In the genomic region with DNA sequence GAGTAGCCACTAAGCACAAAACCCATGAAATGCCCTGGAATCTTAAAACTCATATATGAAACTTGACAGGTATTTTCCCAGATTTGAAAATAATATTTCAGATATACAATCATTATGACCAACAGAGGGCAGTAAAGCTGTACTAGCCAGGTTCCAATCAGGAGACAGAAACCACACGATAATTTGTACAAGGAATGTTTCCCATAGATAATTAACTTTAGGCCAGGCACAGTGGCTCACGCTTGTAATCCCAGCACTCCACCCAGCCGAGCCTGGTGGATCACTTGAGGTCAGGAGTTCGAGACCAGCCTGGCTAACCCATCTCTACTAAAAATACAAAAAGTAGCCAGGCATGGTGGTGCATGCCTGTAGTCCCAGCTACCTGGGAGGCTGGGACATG, we compare ENCODE assay signal across 11 cellular contexts. TPM values are rescaled to one million over a fixed set of nuclear protein-coding genes. Genes with fewer than 3 reads are reported as not detected.
DNase-seq lines count a peak whose midpoint lies in the region; TF ChIP-seq lines count a peak whose summit lies in the region.
"Had no signal": no experiment of that assay in that cellular context is flagged by ENCODE, and none has a peak within 500 bp of the region (broad histone marks: within the 10 kb centered on the region; RNA-seq: fewer than 3 reads in every experiment).

No MANE protein-coding gene starts in this region.

- TF ChIP-seq CTCF in NB4 (IDR thresholded peaks at IDR 0.05; ENCODE audit: low read depth, low read length), result peak; percentile 38
- TF ChIP-seq CTCF in cardiac fibroblast (IDR thresholded peaks at IDR 0.05; ENCODE audit: low read depth, low read length), result peak; percentile 50
- peak; percentile 50 for TF ChIP-seq CTCF in osteoblast (IDR thresholded peaks at IDR 0.05; ENCODE audit: extremely low read depth, low read depth, low read length)

- peaks cover 4% of the 10 kb centered on the region for H3K9me3 Mint-ChIP-seq in T-helper 2 cell treated with Interferon-gamma antibody and Interleukin-4, amounts not matched to agents 5 μg/mL and 100 μg/mL, for 36 hours
- H3K9me3 Mint-ChIP-seq: dendritic cell treated with granulocyte-macrophage colony-stimulating factor and Interleukin-4, amounts not matched to agents 40 ng/mL and 50 ng/mL, for 4 days had no signal

- H3K4me1 Mint-ChIP-seq in T-helper 2 cell treated with Interferon-gamma antibody and Interleukin-4, amounts not matched to agents 5 μg/mL and 100 μg/mL, for 36 hours (ENCODE audit: low read depth), result peaks cover 8% of the 10 kb centered on the region

- H3K4me3 Mint-ChIP-seq in T-helper 2 cell treated with Interferon-gamma antibody and Interleukin-4, amounts not matched to agents 5 μg/mL and 100 μg/mL, for 36 hours, result no peak overlapping the region
- H3K4me3 Mint-ChIP-seq: dendritic cell treated with granulocyte-macrophage colony-stimulating factor and Interleukin-4, amounts not matched to agents 40 ng/mL and 50 ng/mL, for 4 days had no signal

- peaks cover 5% of the 10 kb centered on the region for H3K27me3 Mint-ChIP-seq in T-helper 2 cell treated with Interferon-gamma antibody and Interleukin-4, amounts not matched to agents 5 μg/mL and 100 μg/mL, for 36 hours (ENCODE audit: low read depth)

- H4K20me1 ChIP-seq in osteoblast (ENCODE audit: insufficient read depth, low read length), result no peaks in the 10 kb centered on the region

- no peaks in the 10 kb centered on the region for H3K9me3 ChIP-seq in osteoblast (ENCODE audit: low read depth, low read length)

- H3K4me3 ChIP-seq in NB4 (ENCODE audit: low read depth, low read length), result no peak overlapping the region
- H3K4me3 ChIP-seq in cardiac fibroblast (replicated peaks in 1 of 2; ENCODE audit: low read depth in 2 of 2, low read length in 2 of 2), result no peak overlapping the region
- no peak overlapping the region for H3K4me3 ChIP-seq in osteoblast (ENCODE audit: insufficient read depth, low read length)
- H3K4me3 ChIP-seq: SK-N-MC, skin epidermis had no signal

- H3K4me2 ChIP-seq in osteoblast (ENCODE audit: insufficient read depth, low read length), result no peak overlapping the region

- no peak overlapping the region for H3K27ac Mint-ChIP-seq in T-helper 2 cell treated with Interferon-gamma antibody and Interleukin-4, amounts not matched to agents 5 μg/mL and 100 μg/mL, for 36 hours
- H3K27ac Mint-ChIP-seq: dendritic cell treated with granulocyte-macrophage colony-stimulating factor and Interleukin-4, amounts not matched to agents 40 ng/mL and 50 ng/mL, for 4 days had no signal

- peak; percentile 12 for DNase-seq in NCI-H146 (lab: John Stamatoyannopoulos, UW)
- no peak for DNase-seq in NCI-H146 treated with DMSO at 0.1 percent for 48 hours (lab: John Stamatoyannopoulos, UW; ENCODE audit: unreplicated experiment)
- DNase-seq in NB4 (ENCODE audit: low read depth), result peak; percentile 52
- peak; percentile 35 to 38 for DNase-seq in cardiac fibroblast (ENCODE audit: low read depth in 2 of 2)
- DNase-seq in osteoblast (ENCODE audit: insufficient read length, low spot score, missing footprints), result no peak
- no peak for DNase-seq in T-helper 2 cell treated with Interferon-gamma antibody and Interleukin-4, amounts not matched to agents 5 μg/mL and 100 μg/mL, for 36 hours (ENCODE audit: low spot score)
- no peak for DNase-seq in epidermal melanocyte (ENCODE audit: insufficient read length, low spot score)
- no peak for DNase-seq in HPDE6-E6E7 (ENCODE audit: extremely low spot score)

- H3K27me3 ChIP-seq in osteoblast (ENCODE audit: insufficient read depth, low read length), result peaks cover 5% of the 10 kb centered on the region

- no peak for TF ChIP-seq POLR2A in NB4 (IDR thresholded peaks at IDR 0.05; ENCODE audit: extremely low read depth, insufficient read length)

- H3K27ac ChIP-seq in osteoblast (ENCODE audit: low read depth, low read length), result no peak overlapping the region
- H3K27ac ChIP-seq: SK-N-MC, skin epidermis had no signal

- H3K36me3 ChIP-seq in osteoblast (ENCODE audit: insufficient read depth, low read length), result no peaks in the 10 kb centered on the region

- H2AFZ ChIP-seq in osteoblast (ENCODE audit: low read length), result no peak overlapping the region

- no peaks in the 10 kb centered on the region for H3K36me3 Mint-ChIP-seq in T-helper 2 cell treated with Interferon-gamma antibody and Interleukin-4, amounts not matched to agents 5 μg/mL and 100 μg/mL, for 36 hours (ENCODE audit: low read depth)

- H3K79me2 ChIP-seq in osteoblast (ENCODE audit: insufficient read depth, low read length), result no peaks in the 10 kb centered on the region

- H3K4me1 ChIP-seq in osteoblast (ENCODE audit: insufficient read depth, low read length), result peaks cover 21% of the 10 kb centered on the region

RNA-seq across cellular contexts. Expression of a gene that starts 31.0 kb away (rescaled TPM):
- 48.9 and 50.7 TPM in 2 replicates for total RNA-seq in osteoblast

Comparison
In these comparisons a context has a peak if more than half of its experiments do, and no peak if none do; other contexts are left out.
1. DNase-seq: peak in NCI-H146 (single experiment), NB4 (single experiment) and cardiac fibroblast (2 of 2); none in NCI-H146 treated with DMSO at 0.1 percent for 48 hours (single experiment), osteoblast (single experiment), T-helper 2 cell treated with Interferon-gamma antibody and Interleukin-4, amounts not matched to agents 5 μg/mL and 100 μg/mL, for 36 hours (single experiment), epidermal melanocyte (single experiment) and HPDE6-E6E7 (single experiment).
2. Peak in every context shown above with its lines, with median percentiles within 50 percentile points of each other: CTCF ChIP-seq.